In genomic region chr7:68576366-68576765, GRCh38 we compare ENCODE assay signal across 28 cellular contexts.
"Had no signal": no experiment of that assay in that cellular context is flagged by ENCODE, and none has a peak within 500 bp of the region (broad histone marks: within the 10 kb centered on the region; RNA-seq: fewer than 3 reads in every experiment).

No MANE protein-coding gene starts in this region.

- H3K79me2 ChIP-seq: parathyroid adenoma had no signal

- H3K4me1 ChIP-seq: left lung, lower lobe of right lung, neural progenitor cell, parathyroid adenoma, right atrium auricular region, right lobe of liver, transverse colon, upper lobe of left lung, vagina had no signal

- H3K27ac ChIP-seq: left lung, lower lobe of right lung, neural progenitor cell, neutrophil, parathyroid adenoma, right atrium auricular region, right lobe of liver, transverse colon, upper lobe of left lung, vagina had no signal

- H3K9ac ChIP-seq: neural progenitor cell, parathyroid adenoma had no signal

- H2AFZ ChIP-seq: neural progenitor cell, parathyroid adenoma had no signal

- H3K9me3 ChIP-seq: lower lobe of right lung, neutrophil, right lobe of liver, transverse colon, vagina had no signal

- DNase-seq: hippocampal formation; immature natural killer cell; kidney; left colon; left lung; lower lobe of right lung; mammary epithelial cell; mesenchymal stem cell; naive B cell; natural killer cell; nephron progenitor cell; occipital lobe; right lobe of liver; stimulated activated CD4-positive, alpha-beta T cell treated with anti-CD3 and anti-CD28 coated beads, Interleukin-1b, Interleukin-23, amount 100 ng/mL, for 48 hours; stimulated activated CD4-positive, alpha-beta T cell treated with anti-CD3 and anti-CD28 coated beads, Interleukin-2, amount 100 ng/mL, for 48 hours; stimulated activated CD4-positive, alpha-beta T cell treated with anti-CD3 and anti-CD28 coated beads, Interleukin-4, amount 100 ng/mL, for 4 hours; stimulated activated CD8-positive, alpha-beta memory T cell treated with anti-CD3 and anti-CD28 coated beads, Interleukin-4, amount 100 ng/mL, for 48 hours; stimulated activated naive CD4-positive, alpha-beta T cell treated with Interleukin-2 at 50 U/mL for 16 hours; stimulated activated naive CD8-positive, alpha-beta T cell treated with anti-CD3 and anti-CD28 coated beads, Interleukin-15, amount 100 ng/mL, for 72 hours; substantia nigra; transverse colon; upper lobe of left lung had no signal

- H3K36me3 ChIP-seq: left lung, lower lobe of right lung, neural progenitor cell, neutrophil, right atrium auricular region, right lobe of liver, transverse colon, upper lobe of left lung, vagina had no signal

- H3K4me3 ChIP-seq: left lung, lower lobe of right lung, neural progenitor cell, right atrium auricular region, right lobe of liver, smooth muscle cell, transverse colon, upper lobe of left lung, vagina had no signal

- H3K4me2 ChIP-seq: neural progenitor cell, smooth muscle cell had no signal

- H3K27me3 ChIP-seq: left lung, neural progenitor cell, neutrophil, right atrium auricular region, right lobe of liver, transverse colon, upper lobe of left lung, vagina had no signal
